Comparison of ENCODE assay signal across 24 cellular contexts in the genomic region with DNA sequence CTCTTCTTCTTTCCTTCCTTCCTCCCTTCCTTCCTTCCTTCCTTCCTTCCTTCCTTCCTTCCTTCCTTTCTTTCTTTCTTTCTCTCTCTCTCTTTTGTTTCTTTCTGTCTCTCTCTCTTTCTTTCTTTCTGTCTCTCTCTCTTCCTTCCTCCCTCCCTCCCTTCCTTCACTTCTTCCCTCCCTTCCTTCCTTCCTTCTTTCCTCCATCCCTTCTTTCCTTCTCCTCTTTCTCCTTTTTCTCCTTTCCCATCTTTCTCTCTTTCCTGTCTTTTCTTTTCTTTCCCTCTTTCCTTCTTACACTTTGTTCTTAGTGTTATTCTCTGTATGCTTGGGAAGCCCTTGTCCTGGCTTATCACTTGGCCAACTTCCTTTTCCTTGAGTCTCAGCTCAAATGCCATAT.
"Had no signal": no experiment of that assay in that cellular context is flagged by ENCODE, and none has a peak within 500 bp of the region (broad histone marks: within the 10 kb centered on the region; RNA-seq: fewer than 3 reads in every experiment).

No MANE protein-coding gene starts in this region.

- H3K27ac ChIP-seq: esophagus muscularis mucosa, hepatocyte, left ventricle myocardium inferior, sigmoid colon, upper lobe of left lung had no signal

- H3K4me3 ChIP-seq: esophagus muscularis mucosa, hepatocyte, left ventricle myocardium inferior, sigmoid colon, upper lobe of left lung had no signal

- ATAC-seq: activated CD4-positive, alpha-beta T cell treated with anti-CD3 and anti-CD28 coated beads for 36 hours; activated naive CD4-positive, alpha-beta T cell treated with anti-CD3 and anti-CD28 coated beads, Interleukin-2, amount 50 U/mL, for 72 hours; effector memory CD8-positive, alpha-beta T cell; natural killer cell had no signal

- H3K27me3 ChIP-seq: esophagus muscularis mucosa, hepatocyte, sigmoid colon, upper lobe of left lung had no signal

- H3K27ac Mint-ChIP-seq: activated B cell treated with CpG ODN at 0.5 μM for 24 hours; activated CD4-positive, alpha-beta memory T cell treated with anti-CD3 and anti-CD28 coated beads, Interleukin-2, amount 10 ng/mL, durations not matched to agents 7 days and 5 days; activated CD4-positive, alpha-beta T cell treated with anti-CD3 and anti-CD28 coated beads for 36 hours; activated naive CD4-positive, alpha-beta T cell treated with anti-CD3 and anti-CD28 coated beads, Interleukin-2, amount 50 U/mL, for 72 hours; effector memory CD8-positive, alpha-beta T cell; progenitor cell of endocrine pancreas had no signal

- H3K9me3 ChIP-seq: esophagus muscularis mucosa, left ventricle myocardium inferior, sigmoid colon, SK-N-SH, upper lobe of left lung had no signal

- H3K27me3 Mint-ChIP-seq: activated B cell treated with CpG ODN at 0.5 μM for 24 hours; activated CD4-positive, alpha-beta memory T cell treated with anti-CD3 and anti-CD28 coated beads, Interleukin-2, amount 10 ng/mL, durations not matched to agents 7 days and 5 days; activated CD4-positive, alpha-beta T cell treated with anti-CD3 and anti-CD28 coated beads for 36 hours; effector memory CD8-positive, alpha-beta T cell; progenitor cell of endocrine pancreas had no signal

- H3K4me3 Mint-ChIP-seq: activated B cell treated with CpG ODN at 0.5 μM for 24 hours; activated CD4-positive, alpha-beta memory T cell treated with anti-CD3 and anti-CD28 coated beads, Interleukin-2, amount 10 ng/mL, durations not matched to agents 7 days and 5 days; activated CD4-positive, alpha-beta T cell treated with anti-CD3 and anti-CD28 coated beads for 36 hours; effector memory CD8-positive, alpha-beta T cell; natural killer cell had no signal

- H3K4me1 Mint-ChIP-seq: activated CD4-positive, alpha-beta T cell treated with anti-CD3 and anti-CD28 coated beads for 36 hours had no signal

- H3K36me3 Mint-ChIP-seq: activated naive CD4-positive, alpha-beta T cell treated with anti-CD3 and anti-CD28 coated beads, Interleukin-2, amount 50 U/mL, for 72 hours had no signal

- H3K9me3 Mint-ChIP-seq: activated B cell treated with CpG ODN at 0.5 μM for 24 hours; activated CD4-positive, alpha-beta memory T cell treated with anti-CD3 and anti-CD28 coated beads, Interleukin-2, amount 10 ng/mL, durations not matched to agents 7 days and 5 days; activated naive CD4-positive, alpha-beta T cell treated with anti-CD3 and anti-CD28 coated beads, Interleukin-2, amount 50 U/mL, for 72 hours; effector memory CD8-positive, alpha-beta T cell had no signal

- H3K4me1 ChIP-seq: upper lobe of left lung had no signal

- DNase-seq: activated B cell treated with CpG ODN at 0.5 μM for 24 hours; activated CD4-positive, alpha-beta memory T cell treated with anti-CD3 and anti-CD28 coated beads, Interleukin-2, amount 10 ng/mL, durations not matched to agents 7 days and 5 days; activated CD4-positive, alpha-beta T cell treated with anti-CD3 and anti-CD28 coated beads for 36 hours; activated CD8-positive, alpha-beta memory T cell treated with anti-CD3 and anti-CD28 coated beads, Interleukin-2, amount 50 U/mL, for 4 hours; central memory CD4-positive, alpha-beta T cell; effector memory CD8-positive, alpha-beta T cell; glutamatergic neuron; kidney glomerular epithelial cell; left ventricle myocardium inferior; natural killer cell; retina; sigmoid colon; SK-N-SH; stimulated activated CD4-positive, alpha-beta T cell treated with anti-CD3 and anti-CD28 coated beads, Interleukin-2, amount 100 ng/mL, for 48 hours; stimulated activated CD8-positive, alpha-beta memory T cell treated with anti-CD3 and anti-CD28 coated beads, Interleukin-4, amount 100 ng/mL, for 48 hours; stimulated activated naive CD4-positive, alpha-beta T cell; upper lobe of left lung had no signal

- FAIRE-seq: astrocyte, colon, frontal cortex had no signal
